ENCODE assay signal across 34 cellular contexts in the genomic region with DNA sequence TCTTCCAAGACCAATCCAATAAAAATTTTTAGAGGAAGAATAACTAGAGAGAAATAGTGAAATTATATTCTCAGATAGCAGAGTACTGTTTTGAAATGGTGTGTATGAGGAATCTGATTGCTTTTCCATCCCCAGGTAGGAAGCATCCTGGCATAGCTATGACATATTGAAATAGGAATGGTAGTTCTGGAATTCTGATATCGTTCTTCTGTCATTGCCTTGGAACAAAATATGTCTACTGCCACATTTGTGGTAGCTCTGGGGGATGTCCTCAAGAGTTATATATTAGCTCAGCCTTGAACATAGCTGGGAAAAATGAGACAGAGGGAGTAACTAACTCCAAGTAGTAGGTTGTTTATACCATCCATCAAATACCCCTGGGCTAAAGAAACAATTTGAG.
"Had no signal": no experiment of that assay in that cellular context is flagged by ENCODE, and none has a peak within 500 bp of the region (broad histone marks: within the 10 kb centered on the region; RNA-seq: fewer than 3 reads in every experiment).

No MANE protein-coding gene starts in this region.

- H3K36me3 ChIP-seq: adrenal gland, ascending aorta, brain microvascular endothelial cell, breast epithelium, cardiac muscle cell had no signal

- H3K4me1 ChIP-seq: adrenal gland, ascending aorta, body of pancreas, breast epithelium had no signal

- H3K9me3 ChIP-seq: adrenal gland, body of pancreas had no signal

- H3K4me3 ChIP-seq: adrenal gland, ascending aorta, body of pancreas, breast epithelium, cardiac muscle cell had no signal

- ATAC-seq: activated naive CD4-positive, alpha-beta T cell treated with anti-CD3 and anti-CD28 coated beads, Interleukin-2, amount 50 U/mL, for 72 hours; activated naive CD8-positive, alpha-beta T cell treated with anti-CD3 and anti-CD28 coated beads, Interleukin-2, amount 50 U/mL, for 24 hours; activated T-cell treated with anti-CD3 and anti-CD28 coated beads, Interleukin-2, amount 50 U/mL, for 4 hours; activated T-cell treated with anti-CD3 and anti-CD28 coated beads, Interleukin-2, amount 50 U/mL, for 72 hours; activated T-helper 17 cell treated with anti-CD3 and anti-CD28 coated beads, Interleukin-2, amount 50 U/mL, for 72 hours; body of pancreas had no signal

- H3K27ac ChIP-seq: adrenal gland, ascending aorta, body of pancreas, brain microvascular endothelial cell, breast epithelium, cardiac muscle cell had no signal

- H3K27me3 ChIP-seq: adrenal gland, ascending aorta, body of pancreas, brain microvascular endothelial cell, breast epithelium, cardiac muscle cell had no signal

- DNase-seq: activated effector memory CD4-positive, alpha-beta T cell treated with anti-CD3 and anti-CD28 coated beads, Interleukin-2, amount 50 U/mL, for 16 hours; activated effector memory CD4-positive, alpha-beta T cell treated with Interleukin-2 at 50 U/mL for 16 hours; activated gamma-delta T cell; activated gamma-delta T cell treated with Interleukin-2 at 50 U/mL for 16 hours; activated naive CD4-positive, alpha-beta T cell; activated naive CD4-positive, alpha-beta T cell treated with anti-CD3 and anti-CD28 coated beads for 36 hours; activated naive CD4-positive, alpha-beta T cell treated with anti-CD3 and anti-CD28 coated beads, Interleukin-2, amount 10 ng/mL, durations not matched to agents 7 days and 5 days; activated naive CD4-positive, alpha-beta T cell treated with anti-CD3 and anti-CD28 coated beads, Interleukin-2, amount 50 U/mL, for 16 hours; activated naive CD4-positive, alpha-beta T cell treated with Interleukin-2 at 50 U/mL for 16 hours; activated naive CD8-positive, alpha-beta T cell treated with anti-CD3 and anti-CD28 coated beads for 36 hours; activated naive CD8-positive, alpha-beta T cell treated with anti-CD3 and anti-CD28 coated beads, Interleukin-2, amount 10 ng/mL, durations not matched to agents 7 days and 5 days; activated naive CD8-positive, alpha-beta T cell treated with anti-CD3 and anti-CD28 coated beads, Interleukin-2, amount 50 U/mL, for 24 hours; activated T-cell treated with anti-CD3 and anti-CD28 coated beads, Interleukin-2, amount 50 U/mL, for 1 hour; activated T-cell treated with anti-CD3 and anti-CD28 coated beads, Interleukin-2, amount 50 U/mL, for 24 hours; activated T-cell treated with anti-CD3 and anti-CD28 coated beads, Interleukin-2, amount 50 U/mL, for 4 hours; activated T-cell treated with anti-CD3 and anti-CD28 coated beads, Interleukin-2, amount 50 U/mL, for 48 hours; activated T-cell treated with anti-CD3 and anti-CD28 coated beads, Interleukin-2, amount 50 U/mL, for 72 hours; adrenal gland; amniotic stem cell; amygdala; anterior cingulate cortex; aorta; body of pancreas; brain microvascular endothelial cell; caudate nucleus; central memory CD4-positive, alpha-beta T cell; cerebellar nuclear complex had no signal

- FAIRE-seq: astrocyte, bronchial epithelial cell had no signal
